10 cellular contexts compared by ENCODE assay signal in the genomic region with DNA sequence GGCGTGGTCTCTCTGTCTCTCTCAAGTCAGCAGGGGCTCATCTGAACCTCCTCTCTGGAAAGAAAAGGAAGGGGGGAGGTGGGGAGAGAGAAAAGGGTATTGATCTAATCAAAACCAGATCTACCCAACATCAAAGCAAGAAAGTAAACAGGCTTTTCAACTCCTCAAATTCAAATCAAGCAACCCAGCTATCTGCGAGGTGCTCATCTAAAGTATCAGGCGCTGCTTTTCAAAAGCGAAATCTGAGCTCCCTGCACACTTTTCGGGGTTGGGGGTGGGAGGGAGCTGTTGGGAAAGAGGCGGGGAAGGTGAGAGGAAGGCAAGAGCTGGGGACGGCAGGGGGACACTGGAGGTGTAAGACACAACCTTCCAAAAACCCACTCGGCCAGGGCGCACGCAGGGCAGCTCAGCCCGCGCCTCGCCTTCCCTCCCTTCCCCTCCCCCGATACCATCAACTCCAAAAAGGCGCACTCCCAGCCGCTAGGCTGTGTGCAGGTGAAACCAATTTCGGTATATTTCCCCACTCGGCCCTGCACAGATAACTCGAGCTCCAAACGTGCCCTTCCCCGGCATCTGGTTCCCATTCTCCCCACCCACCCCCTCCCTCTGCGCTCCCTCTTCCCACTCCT. TPM values are rescaled to one million over a fixed set of nuclear protein-coding genes. Genes with fewer than 3 reads are reported as not detected.
DNase-seq lines count a peak whose midpoint lies in the region; ATAC-seq and TF ChIP-seq lines count a peak whose summit lies in the region.
"Had no signal": no experiment of that assay in that cellular context is flagged by ENCODE, and none has a peak within 500 bp of the region (broad histone marks: within the 10 kb centered on the region; RNA-seq: fewer than 3 reads in every experiment).

No MANE protein-coding gene starts in this region.

- H3K27me3 Mint-ChIP-seq in CD4-positive, CD25-positive, alpha-beta regulatory T cell = peaks cover 15% of the 10 kb centered on the region

- H3K9me3 ChIP-seq in CD4-positive, CD25-positive, alpha-beta regulatory T cell (ENCODE audit: control insufficient read depth in 2 of 2, low read length in 2 of 2) = no peaks in the 10 kb centered on the region
- H3K9me3 ChIP-seq in Loucy (ENCODE audit: insufficient read depth, low read depth, low read length) (no peaks in the 10 kb centered on the region), parathyroid adenoma (ENCODE audit: control insufficient read depth, low read length) (no peaks in the 10 kb centered on the region)
- H3K9me3 ChIP-seq: upper lobe of left lung had no signal

- peaks cover 4% of the 10 kb centered on the region for H3K27me3 ChIP-seq in CD4-positive, CD25-positive, alpha-beta regulatory T cell (ENCODE audit: control insufficient read depth, insufficient read depth, low read length)
- H3K27me3 ChIP-seq in Loucy (ENCODE audit: insufficient read depth, low read length, poor library complexity, severe bottlenecking) (peaks cover 26% of the 10 kb centered on the region), parathyroid adenoma (ENCODE audit: control insufficient read depth, insufficient read depth, low read length) (no peaks in the 10 kb centered on the region)

- H3K9ac ChIP-seq in Loucy (ENCODE audit: low read depth, low read length, poor library complexity, severe bottlenecking) = no peak overlapping the region
- H3K9ac ChIP-seq in parathyroid adenoma = no peak overlapping the region

- H3K36me3 Mint-ChIP-seq in CD4-positive, CD25-positive, alpha-beta regulatory T cell = no peaks in the 10 kb centered on the region

- no peak for ATAC-seq in CD4-positive, CD25-positive, alpha-beta regulatory T cell (ENCODE audit: low read depth in 2 of 2)
- ATAC-seq in GM21717 (IDR thresholded peaks at IDR 0.05; ENCODE audit: unreplicated experiment) (no peak), HG03135 (IDR thresholded peaks at IDR 0.05; ENCODE audit: unreplicated experiment) (no peak)

- peak overlapping the region; percentile 55 for H3K4me3 ChIP-seq in CD4-positive, CD25-positive, alpha-beta regulatory T cell (ENCODE audit: low read depth, low read length)
- H3K4me3 ChIP-seq in Loucy (ENCODE audit: low read length, poor library complexity, severe bottlenecking) = no peak overlapping the region
- peak overlapping the region; percentile 86 for H3K4me3 ChIP-seq in epithelial cell of proximal tubule (ENCODE audit: low read depth, low read length)
- peak overlapping the region; percentile 81 for H3K4me3 ChIP-seq in parathyroid adenoma (ENCODE audit: low read depth, low read length)

- no peak for DNase-seq in CD4-positive, CD25-positive, alpha-beta regulatory T cell
- DNase-seq in epithelial cell of proximal tubule (ENCODE audit: low read depth) = no peak
- DNase-seq in inferior parietal cortex (ENCODE audit: extremely low spot score) = no peak
- no peak for DNase-seq in GM19238 (ENCODE audit: insufficient read length, low spot score)

- peaks cover 0 to 1% (median 0%) of the 10 kb centered on the region in 7 donors for H3K9me3 Mint-ChIP-seq in CD4-positive, CD25-positive, alpha-beta regulatory T cell

- peak overlapping the region in 1 of 4 donors; percentile 95 for H3K4me3 Mint-ChIP-seq in CD4-positive, CD25-positive, alpha-beta regulatory T cell
- H3K4me3 Mint-ChIP-seq: brain had no signal

- H4K20me1 ChIP-seq in Loucy (ENCODE audit: insufficient read depth, low read length, poor library complexity, severe bottlenecking) = no peaks in the 10 kb centered on the region

- H3K9me2 ChIP-seq in Loucy (replicated peaks; ENCODE audit: low read depth, low read length) = no peaks in the 10 kb centered on the region

- TF ChIP-seq CTCF in Loucy (conservative IDR thresholded peaks at IDR 0.05; ENCODE audit: low read length) (no peak), epithelial cell of proximal tubule (conservative IDR thresholded peaks at IDR 0.05; ENCODE audit: low read depth, low read length) (no peak), parathyroid adenoma (IDR thresholded peaks at IDR 0.05) (no peak)

- H3K27ac Mint-ChIP-seq in CD4-positive, CD25-positive, alpha-beta regulatory T cell = peak overlapping the region in 2 of 3 donors; percentile 33 to 48

- no peaks in the 10 kb centered on the region for H3K79me2 ChIP-seq in Loucy (ENCODE audit: insufficient read depth, low read length)
- peaks cover 2% of the 10 kb centered on the region for H3K79me2 ChIP-seq in parathyroid adenoma

- H3K4me1 Mint-ChIP-seq in CD4-positive, CD25-positive, alpha-beta regulatory T cell = peaks cover 4 to 28% (median 20%) of the 10 kb centered on the region in 4 donors

- H3F3A ChIP-seq in Loucy (ENCODE audit: low read depth) = peaks cover 7% of the 10 kb centered on the region; the same call in 1 of the 2 replicates

- H3K27ac ChIP-seq in CD4-positive, CD25-positive, alpha-beta regulatory T cell (ENCODE audit: insufficient read depth, low read length, poor library complexity, severe bottlenecking) = no peak overlapping the region
- H3K27ac ChIP-seq in parathyroid adenoma = no peak overlapping the region

- no peaks in the 10 kb centered on the region for H3K36me3 ChIP-seq in CD4-positive, CD25-positive, alpha-beta regulatory T cell (ENCODE audit: control insufficient read depth, insufficient read depth, low read length)
- H3K36me3 ChIP-seq in Loucy (ENCODE audit: insufficient read depth, low read length) (no peaks in the 10 kb centered on the region), parathyroid adenoma (ENCODE audit: control insufficient read depth, insufficient read depth, low read length) (no peaks in the 10 kb centered on the region)

- H3K4me2 ChIP-seq in Loucy (ENCODE audit: low read depth, low read length, poor library complexity, severe bottlenecking) (peak overlapping the region; percentile 97), parathyroid adenoma (ENCODE audit: low read length) (peak overlapping the region; percentile 91)

- H3K4me1 ChIP-seq in CD4-positive, CD25-positive, alpha-beta regulatory T cell (ENCODE audit: control insufficient read depth, insufficient read depth, low read length, poor library complexity, severe bottlenecking) = peaks cover 54% of the 10 kb centered on the region
- H3K4me1 ChIP-seq in Loucy (ENCODE audit: insufficient read depth, low read length, poor library complexity, severe bottlenecking) = peaks cover 35% of the 10 kb centered on the region
- H3K4me1 ChIP-seq in parathyroid adenoma = peaks cover 23% of the 10 kb centered on the region

- H2AFZ ChIP-seq in Loucy (ENCODE audit: low read length) = no peak overlapping the region
- H2AFZ ChIP-seq in parathyroid adenoma = no peak overlapping the region

RNA-seq across cellular contexts. Expression of a gene that starts 2.7 kb away (rescaled TPM):
- total RNA-seq in CD4-positive, CD25-positive, alpha-beta regulatory T cell = 17.9 TPM
- 1 to 10 TPM in 3 of 4 donors, under 1 TPM in 1; 0.80 to 3.9 (median 1.7) TPM for polyA plus RNA-seq in CD4-positive, CD25-positive, alpha-beta regulatory T cell
- 1.4 and 1.8 TPM in 2 replicates for total RNA-seq in epithelial cell of proximal tubule
